1 cellular context compared by ENCODE assay signal in genomic region chr10:30028452-30029045, GRCh38.
TF ChIP-seq lines count a peak whose summit lies in the region.

No MANE protein-coding gene starts in this region.

TF ChIP-seq in K562, 482 proteins besides CTCF, POLR2A, EP300 and RAD21 (continued from another document):
- TF ChIP-seq PBX2 (CRISPR knock-in tag; IDR thresholded peaks at IDR 0.05; ENCODE audit: low read depth): no peak
- TF ChIP-seq PBX2 (tag; conservative IDR thresholded peaks at IDR 0.05; ENCODE audit: low read depth): peak; percentile 38; the same call in 1 of the 2 replicates
- TF ChIP-seq SIRT6 (IDR thresholded peaks at IDR 0.05; ENCODE audit: low read depth, low read length): no peak
- TF ChIP-seq IRF2 (CRISPR knock-in tag; IDR thresholded peaks at IDR 0.05): no peak
